ENCODE assay signal across 15 cellular contexts in the genomic region with DNA sequence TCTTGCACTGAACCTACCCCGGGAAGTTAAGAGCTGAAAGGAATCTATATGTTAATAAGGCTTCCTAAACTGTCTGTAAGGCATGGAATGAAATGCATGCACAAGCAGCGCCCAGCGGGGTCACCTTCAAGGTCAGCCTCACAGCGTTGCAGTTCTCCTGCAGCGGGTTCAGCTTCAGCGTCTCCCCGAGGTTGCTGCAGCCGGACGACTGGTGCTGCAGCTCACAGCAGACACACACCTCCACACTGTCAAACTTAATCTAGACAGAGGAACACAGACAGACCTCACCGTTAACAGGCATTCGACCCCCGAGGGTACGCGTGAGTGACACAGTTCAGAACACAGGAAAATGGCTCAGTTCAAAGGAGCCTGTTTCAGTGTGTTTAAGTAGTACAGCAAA.
"Had no signal": no experiment of that assay in that cellular context is flagged by ENCODE, and none has a peak within 500 bp of the region (broad histone marks: within the 10 kb centered on the region; RNA-seq: fewer than 3 reads in every experiment).

No MANE protein-coding gene starts in this region.

- H3K36me3 Mint-ChIP-seq: activated naive CD8-positive, alpha-beta T cell; natural killer cell treated with Interleukin-12 subunit alpha and Interleukin-12 subunit beta and Interleukin-15 and Interleukin-18, amount 100 ng/mL, for 72 hours had no signal

- H3K9me3 ChIP-seq: pancreas, thyroid gland, uterus had no signal

- H3K27ac ChIP-seq: brain microvascular endothelial cell, heart right ventricle, pancreas, thyroid gland, uterus had no signal

- H3K27me3 ChIP-seq: brain microvascular endothelial cell, pancreas, thyroid gland, uterus had no signal

- H3K4me3 Mint-ChIP-seq: activated naive CD8-positive, alpha-beta T cell; activated T-cell treated with anti-CD3 and anti-CD28 coated beads, Interleukin-2, amount 50 U/mL, for 4 hours; natural killer cell treated with Interleukin-12 subunit alpha and Interleukin-12 subunit beta and Interleukin-15 and Interleukin-18, amount 100 ng/mL, for 72 hours; T-helper 2 cell treated with Interferon-gamma antibody and Interleukin-4, amounts not matched to agents 5 μg/mL and 100 μg/mL, for 36 hours had no signal

- H3K27ac Mint-ChIP-seq: activated naive CD8-positive, alpha-beta T cell; natural killer cell treated with Interleukin-12 subunit alpha and Interleukin-12 subunit beta and Interleukin-15 and Interleukin-18, amount 100 ng/mL, for 72 hours; T-helper 2 cell treated with Interferon-gamma antibody and Interleukin-4, amounts not matched to agents 5 μg/mL and 100 μg/mL, for 36 hours had no signal

- H3K9me3 Mint-ChIP-seq: activated T-cell treated with anti-CD3 and anti-CD28 coated beads, Interleukin-2, amount 50 U/mL, for 4 hours; natural killer cell treated with Interleukin-12 subunit alpha and Interleukin-12 subunit beta and Interleukin-15 and Interleukin-18, amount 100 ng/mL, for 72 hours; T-helper 2 cell treated with Interferon-gamma antibody and Interleukin-4, amounts not matched to agents 5 μg/mL and 100 μg/mL, for 36 hours had no signal

- H3K4me3 ChIP-seq: heart right ventricle, pancreas, thyroid gland, uterus had no signal

- DNase-seq: activated CD4-positive, alpha-beta T cell treated with anti-CD3 and anti-CD28 coated beads, Interleukin-2, amount 50 U/mL, for 4 hours; activated CD4-positive, CD25-positive, alpha-beta regulatory T cell treated with anti-CD3 and anti-CD28 coated beads, Interleukin-2, amount 50 U/mL, for 72 hours; activated effector memory CD4-positive, alpha-beta T cell treated with anti-CD3 and anti-CD28 coated beads, Interleukin-2, amount 50 U/mL, for 16 hours; activated T-cell treated with anti-CD3 and anti-CD28 coated beads, Interleukin-2, amount 50 U/mL, for 4 hours; amygdala; brain microvascular endothelial cell; foreskin melanocyte; heart right ventricle; mammary epithelial cell; pancreas; thyroid gland; uterus had no signal

- H3K4me1 ChIP-seq: heart right ventricle, pancreas, thyroid gland, uterus had no signal

- H3K36me3 ChIP-seq: brain microvascular endothelial cell, heart right ventricle, pancreas, thyroid gland, uterus had no signal
